ENCODE assay signal across 1 cellular context in the genomic region with DNA sequence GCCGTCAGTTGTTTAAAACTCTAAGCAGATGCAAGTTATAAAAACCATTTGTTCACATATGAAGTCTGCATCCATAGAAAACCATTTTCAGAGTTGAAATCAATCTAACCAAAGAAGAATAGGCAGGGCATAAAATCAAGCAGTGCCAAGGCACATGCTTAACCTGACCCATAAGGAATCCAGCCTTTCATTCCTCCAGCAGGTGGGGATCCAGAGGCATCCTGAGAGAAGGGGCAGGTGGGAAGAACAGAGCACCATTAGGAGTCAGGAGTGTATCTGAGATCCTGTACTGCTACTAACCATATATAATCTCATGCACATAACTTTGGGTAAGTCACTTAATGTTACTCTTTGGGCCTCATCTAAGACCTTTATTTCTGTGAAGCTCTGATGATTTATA.
TF ChIP-seq lines count a peak whose summit lies in the region.

No MANE protein-coding gene starts in this region.

TF ChIP-seq in HepG2, 621 proteins besides CTCF, POLR2A, EP300 and RAD21:
- TF ChIP-seq, protein P1, sequence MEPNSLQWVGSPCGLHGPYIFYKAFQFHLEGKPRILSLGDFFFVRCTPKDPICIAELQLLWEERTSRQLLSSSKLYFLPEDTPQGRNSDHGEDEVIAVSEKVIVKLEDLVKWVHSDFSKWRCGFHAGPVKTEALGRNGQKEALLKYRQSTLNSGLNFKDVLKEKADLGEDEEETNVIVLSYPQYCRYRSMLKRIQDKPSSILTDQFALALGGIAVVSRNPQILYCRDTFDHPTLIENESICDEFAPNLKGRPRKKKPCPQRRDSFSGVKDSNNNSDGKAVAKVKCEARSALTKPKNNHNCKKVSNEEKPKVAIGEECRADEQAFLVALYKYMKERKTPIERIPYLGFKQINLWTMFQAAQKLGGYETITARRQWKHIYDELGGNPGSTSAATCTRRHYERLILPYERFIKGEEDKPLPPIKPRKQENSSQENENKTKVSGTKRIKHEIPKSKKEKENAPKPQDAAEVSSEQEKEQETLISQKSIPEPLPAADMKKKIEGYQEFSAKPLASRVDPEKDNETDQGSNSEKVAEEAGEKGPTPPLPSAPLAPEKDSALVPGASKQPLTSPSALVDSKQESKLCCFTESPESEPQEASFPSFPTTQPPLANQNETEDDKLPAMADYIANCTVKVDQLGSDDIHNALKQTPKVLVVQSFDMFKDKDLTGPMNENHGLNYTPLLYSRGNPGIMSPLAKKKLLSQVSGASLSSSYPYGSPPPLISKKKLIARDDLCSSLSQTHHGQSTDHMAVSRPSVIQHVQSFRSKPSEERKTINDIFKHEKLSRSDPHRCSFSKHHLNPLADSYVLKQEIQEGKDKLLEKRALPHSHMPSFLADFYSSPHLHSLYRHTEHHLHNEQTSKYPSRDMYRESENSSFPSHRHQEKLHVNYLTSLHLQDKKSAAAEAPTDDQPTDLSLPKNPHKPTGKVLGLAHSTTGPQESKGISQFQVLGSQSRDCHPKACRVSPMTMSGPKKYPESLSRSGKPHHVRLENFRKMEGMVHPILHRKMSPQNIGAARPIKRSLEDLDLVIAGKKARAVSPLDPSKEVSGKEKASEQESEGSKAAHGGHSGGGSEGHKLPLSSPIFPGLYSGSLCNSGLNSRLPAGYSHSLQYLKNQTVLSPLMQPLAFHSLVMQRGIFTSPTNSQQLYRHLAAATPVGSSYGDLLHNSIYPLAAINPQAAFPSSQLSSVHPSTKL (CRISPR knock-in tag; IDR thresholded peaks at IDR 0.05): no peak
- TF ChIP-seq HOXA5 (CRISPR knock-in tag; IDR thresholded peaks at IDR 0.05): no peak
- TF ChIP-seq, protein P2, sequence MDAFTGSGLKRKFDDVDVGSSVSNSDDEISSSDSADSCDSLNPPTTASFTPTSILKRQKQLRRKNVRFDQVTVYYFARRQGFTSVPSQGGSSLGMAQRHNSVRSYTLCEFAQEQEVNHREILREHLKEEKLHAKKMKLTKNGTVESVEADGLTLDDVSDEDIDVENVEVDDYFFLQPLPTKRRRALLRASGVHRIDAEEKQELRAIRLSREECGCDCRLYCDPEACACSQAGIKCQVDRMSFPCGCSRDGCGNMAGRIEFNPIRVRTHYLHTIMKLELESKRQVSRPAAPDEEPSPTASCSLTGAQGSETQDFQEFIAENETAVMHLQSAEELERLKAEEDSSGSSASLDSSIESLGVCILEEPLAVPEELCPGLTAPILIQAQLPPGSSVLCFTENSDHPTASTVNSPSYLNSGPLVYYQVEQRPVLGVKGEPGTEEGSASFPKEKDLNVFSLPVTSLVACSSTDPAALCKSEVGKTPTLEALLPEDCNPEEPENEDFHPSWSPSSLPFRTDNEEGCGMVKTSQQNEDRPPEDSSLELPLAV (CRISPR knock-in tag; conservative IDR thresholded peaks at IDR 0.05; ENCODE audit: low read depth): no peak
- TF ChIP-seq STAG1 (CRISPR knock-in tag; IDR thresholded peaks at IDR 0.05): peak; percentile 22; the same call in 1 of the 2 replicates
- TF ChIP-seq ZBTB7B (CRISPR knock-in tag; IDR thresholded peaks at IDR 0.05): no peak
- TF ChIP-seq, protein P3, sequence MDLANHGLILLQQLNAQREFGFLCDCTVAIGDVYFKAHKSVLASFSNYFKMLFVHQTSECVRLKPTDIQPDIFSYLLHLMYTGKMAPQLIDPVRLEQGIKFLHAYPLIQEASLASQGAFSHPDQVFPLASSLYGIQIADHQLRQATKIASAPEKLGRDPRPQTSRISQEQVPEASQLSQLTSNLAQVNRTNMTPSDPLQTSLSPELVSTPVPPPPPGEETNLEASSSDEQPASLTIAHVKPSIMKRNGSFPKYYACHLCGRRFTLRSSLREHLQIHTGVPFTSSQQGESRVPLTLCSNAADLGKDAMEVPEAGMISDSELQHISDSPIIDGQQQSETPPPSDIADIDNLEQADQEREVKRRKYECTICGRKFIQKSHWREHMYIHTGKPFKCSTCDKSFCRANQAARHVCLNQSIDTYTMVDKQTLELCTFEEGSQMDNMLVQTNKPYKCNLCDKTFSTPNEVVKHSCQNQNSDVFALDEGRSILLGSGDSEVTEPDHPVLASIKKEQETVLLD (CRISPR knock-in tag; IDR thresholded peaks at IDR 0.05; ENCODE audit: low read depth): no peak
- no peak for TF ChIP-seq ZNF12 (CRISPR knock-in tag; IDR thresholded peaks at IDR 0.05)
TF ChIP-seq in HepG2: peak in this region for 1.
